Comparison of ENCODE assay signal across 1 cellular context in genomic region chr13:19950374-19950773, GRCh38.
TF ChIP-seq lines count a peak whose summit lies in the region.

No MANE protein-coding gene starts in this region.

TF ChIP-seq in K562, 482 proteins besides CTCF, POLR2A, EP300 and RAD21:
- TF ChIP-seq PHF8 (IDR thresholded peaks at IDR 0.05; ENCODE audit: borderline replicate concordance, low read length), result no peak
- no peak for TF ChIP-seq E2F4 (CRISPR knock-in tag; IDR thresholded peaks at IDR 0.05; ENCODE audit: low read depth)
- peak; percentile 16 for TF ChIP-seq NFYB (IDR thresholded peaks at IDR 0.05; ENCODE audit: extremely low read depth, insufficient read length)
- TF ChIP-seq ZKSCAN1 (IDR thresholded peaks at IDR 0.05; ENCODE audit: low read depth, low read length), result no peak
- no peak for TF ChIP-seq ZNF121 (CRISPR knock-in tag; conservative IDR thresholded peaks at IDR 0.05)
- peak; percentile 85 for TF ChIP-seq FOXM1 (IDR thresholded peaks at IDR 0.05; ENCODE audit: low read depth)
- TF ChIP-seq FOXM1 (CRISPR knock-in tag; IDR thresholded peaks at IDR 0.05; ENCODE audit: low read depth), result no peak
- TF ChIP-seq RFX1 (IDR thresholded peaks at IDR 0.05), result no peak
- no peak for TF ChIP-seq RFX7 (CRISPR knock-in tag; IDR thresholded peaks at IDR 0.05)
- TF ChIP-seq PCBP2 (IDR thresholded peaks at IDR 0.05; ENCODE audit: low read depth, low read length, poor library complexity, severe bottlenecking), result no peak
- peak; percentile 55 for TF ChIP-seq MYBL2 (IDR thresholded peaks at IDR 0.05; ENCODE audit: low read depth)
- no peak for TF ChIP-seq MYBL2 (CRISPR knock-in tag; IDR thresholded peaks at IDR 0.05; ENCODE audit: borderline replicate concordance)
